Comparison of ENCODE assay signal across 8 cellular contexts in genomic region chr14:70640938-70641547, GRCh38. TPM values are rescaled to one million over a fixed set of nuclear protein-coding genes. Genes with fewer than 3 reads are reported as not detected.
DNase-seq lines count a peak whose midpoint lies in the region; ATAC-seq, FAIRE-seq and TF ChIP-seq lines count a peak whose summit lies in the region.

No MANE protein-coding gene starts in this region.

- TF ChIP-seq CTCF in DOHH2 (IDR thresholded peaks at IDR 0.05; ENCODE audit: low read depth, low read length, poor library complexity, severe bottlenecking) = peak; percentile 32
- no peak for TF ChIP-seq CTCF in SU-DHL-6 (IDR thresholded peaks at IDR 0.05; ENCODE audit: insufficient read depth, low read length, poor library complexity, severe bottlenecking)
- TF ChIP-seq CTCF in brain (conservative IDR thresholded peaks at IDR 0.05) = no peak

- ATAC-seq in GM21390 (IDR thresholded peaks at IDR 0.05; ENCODE audit: unreplicated experiment) = peak; percentile 68

- H3F3A ChIP-seq in DOHH2 (ENCODE audit: control insufficient read depth, insufficient read depth) (peaks cover 14% of the 10 kb centered on the region), SU-DHL-6 (ENCODE audit: insufficient read depth) (peaks cover 17% of the 10 kb centered on the region)

- peak; percentile 97 for FAIRE-seq in HTR-8/SVneo (lab: Jason Lieb, UNC)

- H3K27me3 ChIP-seq in DOHH2 (ENCODE audit: control insufficient read depth, low read length) (no peaks in the 10 kb centered on the region), SU-DHL-6 (ENCODE audit: low read length) (no peaks in the 10 kb centered on the region)

- H3K4me1 ChIP-seq in DOHH2 (ENCODE audit: control insufficient read depth, low read length) = peaks cover 63% of the 10 kb centered on the region

- H3K27ac Mint-ChIP-seq in brain = peak overlapping the region; percentile 87 to 97 (median 89)

- peaks cover 52% of the 10 kb centered on the region for H3K4me1 Mint-ChIP-seq in brain

- H3K27ac ChIP-seq in DOHH2 (ENCODE audit: low read depth, low read length) (peak overlapping the region; percentile 87), SU-DHL-6 (ENCODE audit: low read depth, low read length) (peak overlapping the region; percentile 96)

- peaks cover 61% of the 10 kb centered on the region for H3K36me3 ChIP-seq in DOHH2 (ENCODE audit: control insufficient read depth, low read length)
- H3K36me3 ChIP-seq in SU-DHL-6 (ENCODE audit: low read length) = peaks cover 16% of the 10 kb centered on the region

- H3K79me2 ChIP-seq in DOHH2 (ENCODE audit: control insufficient read depth, low read length) = peaks cover 84% of the 10 kb centered on the region
- H3K79me2 ChIP-seq in SU-DHL-6 (ENCODE audit: insufficient read depth, low read length) = peaks cover 88% of the 10 kb centered on the region

- H3K9me3 Mint-ChIP-seq in brain = peaks cover 0 to 4% (median 0%) of the 10 kb centered on the region in 5 experiments

- H4K20me1 ChIP-seq in DOHH2 (ENCODE audit: control insufficient read depth, insufficient read depth, low read depth, low read length) = no peaks in the 10 kb centered on the region
- H4K20me1 ChIP-seq in SU-DHL-6 (ENCODE audit: low read depth, low read length) = no peaks in the 10 kb centered on the region

- DNase-seq in HTR-8/SVneo (ENCODE audit: insufficient read length, low spot score) (peak; percentile 81), islet precursor cell (peak; percentile 74), NCI-H774 (lab: John Stamatoyannopoulos, UW) (no peak)
- peak; percentile 67 for DNase-seq in stimulated activated CD4-positive, alpha-beta T cell treated with anti-CD3 and anti-CD28 coated beads, Interleukin-15, amount 100 ng/mL, for 24 hours

- H3K9me3 ChIP-seq in DOHH2 (ENCODE audit: control insufficient read depth, insufficient read depth, low read length) = peaks cover 7% of the 10 kb centered on the region
- no peaks in the 10 kb centered on the region for H3K9me3 ChIP-seq in SU-DHL-6 (ENCODE audit: insufficient read depth, low read length)

- H3K36me3 Mint-ChIP-seq in brain = no peaks in the 10 kb centered on the region

- H3K4me3 Mint-ChIP-seq in brain = peak overlapping the region; percentile 86 to 95 (median 94)

- H3K4me2 ChIP-seq in DOHH2 (ENCODE audit: low read length) = peak overlapping the region; percentile 93
- H3K4me2 ChIP-seq in SU-DHL-6 (ENCODE audit: low read depth, low read length, poor library complexity, severe bottlenecking) = peak overlapping the region; percentile 96

- H3K4me3 ChIP-seq in DOHH2 (ENCODE audit: low read length) = peak overlapping the region; percentile 92
- peak overlapping the region; percentile 84 for H3K4me3 ChIP-seq in SU-DHL-6 (ENCODE audit: insufficient read depth, low read length, poor library complexity, severe bottlenecking)

- peaks cover 38% of the 10 kb centered on the region for H3K27me3 Mint-ChIP-seq in brain

- H3K9me2 ChIP-seq in DOHH2 (replicated peaks; ENCODE audit: control insufficient read depth, low read length) (no peaks in the 10 kb centered on the region), SU-DHL-6 (replicated peaks; ENCODE audit: insufficient read depth, low read length) (no peaks in the 10 kb centered on the region)

- no peak overlapping the region for H2AFZ ChIP-seq in SU-DHL-6 (ENCODE audit: low read depth, low read length, severe bottlenecking)

- H3K9ac ChIP-seq in SU-DHL-6 (ENCODE audit: low read length) = peak overlapping the region; percentile 100

RNA-seq across cellular contexts. Expression of gene TTC9, which starts 0.7 kb away (rescaled TPM):
- polyA plus RNA-seq in brain (ENCODE audit: insufficient read depth, low read depth, low replicate concordance) = 4.9 TPM

RNA-seq across cellular contexts. Expression of gene MED6, which starts 40.6 kb away (rescaled TPM):
- polyA plus RNA-seq in brain (ENCODE audit: insufficient read depth, low read depth, low replicate concordance) = 14.7 TPM
